8 cellular contexts compared by ENCODE assay signal in genomic region chr2:225040862-225041209, GRCh38. TPM values are rescaled to one million over a fixed set of nuclear protein-coding genes. Genes with fewer than 3 reads are reported as not detected.
DNase-seq lines count a peak whose midpoint lies in the region; ATAC-seq and TF ChIP-seq lines count a peak whose summit lies in the region.

No MANE protein-coding gene starts in this region.

- H3K9me3 Mint-ChIP-seq in activated CD4-positive, alpha-beta T cell treated with anti-CD3 and anti-CD28 coated beads, Interleukin-2, amount 10 ng/mL, durations not matched to agents 24 days and 14 days: peaks cover 6% of the 10 kb centered on the region

- peak overlapping the region; percentile 98 for H3K27ac Mint-ChIP-seq in activated CD4-positive, alpha-beta T cell treated with anti-CD3 and anti-CD28 coated beads, Interleukin-2, amount 10 ng/mL, durations not matched to agents 24 days and 14 days

- peaks cover 27% of the 10 kb centered on the region for H3K36me3 Mint-ChIP-seq in activated CD4-positive, alpha-beta T cell treated with anti-CD3 and anti-CD28 coated beads, Interleukin-2, amount 10 ng/mL, durations not matched to agents 24 days and 14 days (ENCODE audit: low read depth)

- peaks cover 57% of the 10 kb centered on the region for H3K4me1 Mint-ChIP-seq in activated CD4-positive, alpha-beta T cell treated with anti-CD3 and anti-CD28 coated beads, Interleukin-2, amount 10 ng/mL, durations not matched to agents 24 days and 14 days

- TF ChIP-seq EP300 in esophagus muscularis mucosa (IDR thresholded peaks at IDR 0.05) (no peak), ovary (IDR thresholded peaks at IDR 0.05) (no peak)

- peaks cover 24% of the 10 kb centered on the region for H3K27me3 Mint-ChIP-seq in activated CD4-positive, alpha-beta T cell treated with anti-CD3 and anti-CD28 coated beads, Interleukin-2, amount 10 ng/mL, durations not matched to agents 24 days and 14 days

- WGBS in esophagus muscularis mucosa: 24% methylated on average over 9 of the region's 9 CpGs
- 3 to 10% (median 6%) methylated on average over 9 of the region's 9 CpGs for WGBS in ovary, 3 donors

- H3K4me1 ChIP-seq in esophagus muscularis mucosa: peaks cover 0 to 24% (median 22%) of the 10 kb centered on the region in 4 donors
- peaks cover 19% of the 10 kb centered on the region for H3K4me1 ChIP-seq in ovary (ENCODE audit: insufficient read depth)

- no peak for TF ChIP-seq POLR2A in esophagus muscularis mucosa (IDR thresholded peaks at IDR 0.05; ENCODE audit: low read depth)
- no peak for TF ChIP-seq POLR2A in ovary (IDR thresholded peaks at IDR 0.05)

- H3K27me3 ChIP-seq in esophagus muscularis mucosa: peaks cover 0 to 55% (median 6%) of the 10 kb centered on the region in 4 donors
- H3K27me3 ChIP-seq in ovary: no peaks in the 10 kb centered on the region

- H3K27ac ChIP-seq in esophagus muscularis mucosa (replicated peaks in 1 of 4) (no peak overlapping the region), ovary (peak overlapping the region; percentile 73 to 92)

- peak; percentile 17 for ATAC-seq in HG03135 (IDR thresholded peaks at IDR 0.05; ENCODE audit: unreplicated experiment)

- H3K4me3 ChIP-seq in esophagus muscularis mucosa (peak overlapping the region; percentile 53 to 68 (median 60)), ovary (peak overlapping the region; percentile 50)

- H3K4me3 Mint-ChIP-seq in activated CD4-positive, alpha-beta T cell treated with anti-CD3 and anti-CD28 coated beads, Interleukin-2, amount 10 ng/mL, durations not matched to agents 24 days and 14 days: peak overlapping the region; percentile 94

- intact Hi-C loops in activated CD4-positive, alpha-beta T cell treated with anti-CD3 and anti-CD28 coated beads, Interleukin-2, amount 10 ng/mL, durations not matched to agents 24 days and 14 days (cut with micrococcal nuclease): loop anchor here (1.0 to 5.0 kb wide), 9 partner anchors 14 to 1794 kb away; partner anchors contain the start of genes CUL3 and MRPL44
- intact Hi-C loops in esophagus muscularis mucosa (cut with DNase I) (no loop called here), ovary (cut with DNase I) (no loop called here)

- DNase-seq in NK-92 treated with Interleukin-12 subunit alpha and Interleukin-12 subunit beta, amount 100 ng/mL, for 24 hours (lab: John Stamatoyannopoulos, UW): peak; percentile 55
- DNase-seq in NK-92 (lab: John Stamatoyannopoulos, UW; ENCODE audit: unreplicated experiment) (no peak), esophagus muscularis mucosa (ENCODE audit: extremely low spot score) (no peak), ovary (peak in 3 of 5 donors; percentile 17 to 49 (median 28)), NCI-H2081 treated with DMSO at 0.1 percent for 48 hours (lab: John Stamatoyannopoulos, UW) (no peak), epidermal melanocyte (ENCODE audit: insufficient read length, low spot score) (no peak)
- no peak for DNase-seq in activated CD4-positive, alpha-beta T cell treated with anti-CD3 and anti-CD28 coated beads, Interleukin-2, amount 10 ng/mL, durations not matched to agents 24 days and 14 days

- H3K36me3 ChIP-seq in esophagus muscularis mucosa (no peaks in the 10 kb centered on the region), ovary (no peaks in the 10 kb centered on the region)

- H3K9me3 ChIP-seq in esophagus muscularis mucosa (no peaks in the 10 kb centered on the region), ovary (no peaks in the 10 kb centered on the region)

- no peak for TF ChIP-seq CTCF in esophagus muscularis mucosa (IDR thresholded peaks at IDR 0.05)
- TF ChIP-seq CTCF in ovary (IDR thresholded peaks at IDR 0.05): no peak

RNA-seq across cellular contexts. Expression of gene DOCK10, which starts 1.4 kb away (rescaled TPM):
- total RNA-seq in activated CD4-positive, alpha-beta T cell treated with anti-CD3 and anti-CD28 coated beads, Interleukin-2, amount 10 ng/mL, durations not matched to agents 24 days and 14 days: 137 and 138 TPM in 2 replicates
- 10 to 100 TPM in 1 of 4 donors, 1 to 10 TPM in 3; 1.9 to 11.6 (median 6.3) TPM for total RNA-seq in esophagus muscularis mucosa
- total RNA-seq in ovary: 10 to 100 TPM; 28.9 to 42.5 (median 32.8) TPM
- 10 to 100 TPM; 15.3 to 15.9 TPM for polyA plus RNA-seq in ovary

Comparison
In these comparisons a context has a peak if more than half of its experiments do, and no peak if none do; other contexts are left out.
1. DNase-seq: peak in NK-92 treated with Interleukin-12 subunit alpha and Interleukin-12 subunit beta, amount 100 ng/mL, for 24 hours (single experiment) and ovary (3 of 5); none in NK-92 (single experiment), activated CD4-positive, alpha-beta T cell treated with anti-CD3 and anti-CD28 coated beads, Interleukin-2, amount 10 ng/mL, durations not matched to agents 24 days and 14 days (single experiment), esophagus muscularis mucosa (single experiment), NCI-H2081 treated with DMSO at 0.1 percent for 48 hours (single experiment) and epidermal melanocyte (single experiment).
2. H3K27ac ChIP-seq: peak in ovary (2 of 2); none in esophagus muscularis mucosa (0 of 4).